In genomic region chr2:88669371-88670214, GRCh38 we compare ENCODE assay signal across 8 cellular contexts. TPM values are rescaled to one million over a fixed set of nuclear protein-coding genes. Genes with fewer than 3 reads are reported as not detected.
DNase-seq lines count a peak whose midpoint lies in the region; ATAC-seq and TF ChIP-seq lines count a peak whose summit lies in the region.

No MANE protein-coding gene starts in this region.

- H3K4me1 Mint-ChIP-seq in nephron progenitor cell = no peaks in the 10 kb centered on the region

- H3K36me3 Mint-ChIP-seq in nephron progenitor cell (ENCODE audit: low read depth) = no peaks in the 10 kb centered on the region

- 55 to 56% methylated on average over 6 of the region's 6 CpGs for WGBS in lower leg skin, 2 donors

- H3K4me3 Mint-ChIP-seq in nephron progenitor cell = no peak overlapping the region

- intact Hi-C loops in lower leg skin (cut with DNase I; ENCODE audit: low total_unique reads) = loop anchor here (5.0 kb wide), 1 partner anchor 77 kb away; no protein-coding TSS in a partner anchor

- peak; percentile 86 for ATAC-seq in GM19455 (IDR thresholded peaks at IDR 0.05; ENCODE audit: unreplicated experiment)
- peak; percentile 87 for ATAC-seq in HG03571 (IDR thresholded peaks at IDR 0.05; ENCODE audit: unreplicated experiment)
- ATAC-seq in SK-N-SH treated with all-trans-retinoic acid at 6 μM for 48 hours = peak; percentile 86

- TF ChIP-seq CTCF in nephron progenitor cell (IDR thresholded peaks at IDR 0.05) (peak; percentile 61), lower leg skin (IDR thresholded peaks at IDR 0.05) (no peak)

- no peaks in the 10 kb centered on the region for H3K9me3 Mint-ChIP-seq in nephron progenitor cell

- no peak overlapping the region for H3K27ac Mint-ChIP-seq in nephron progenitor cell

- DNase-seq in SKM-1 treated with dmso at 0.1 percent for 144 hours (lab: John Stamatoyannopoulos, UW; ENCODE audit: unreplicated experiment) (peak; percentile 13), SKM-1 (lab: John Stamatoyannopoulos, UW; ENCODE audit: unreplicated experiment) (no peak), erythroblast (lab: John Stamatoyannopoulos, UW) (peak; percentile 22 to 46), nephron progenitor cell (peak; percentile 16), lower leg skin (ENCODE audit: low spot score in 2 of 2) (no peak)

- H3K27me3 Mint-ChIP-seq in nephron progenitor cell (ENCODE audit: low read depth, poor library complexity) = peaks cover 13% of the 10 kb centered on the region

- TF ChIP-seq POLR2A in erythroblast (IDR thresholded peaks at IDR 0.05; ENCODE audit: low read length) (no peak), lower leg skin (IDR thresholded peaks at IDR 0.05) (no peak)

- H3K4me3 ChIP-seq in lower leg skin (ENCODE audit: low read depth, poor library complexity, severe bottlenecking) = no peak overlapping the region

TF ChIP-seq in SK-N-SH treated with all-trans-retinoic acid at 6 μM for 48 hours, 23 proteins besides CTCF, POLR2A, EP300 and RAD21:
- no peak for TF ChIP-seq TSHZ2 (CRISPR knock-in tag; IDR thresholded peaks at IDR 0.05)
- TF ChIP-seq ISL1 (CRISPR knock-in tag; IDR thresholded peaks at IDR 0.05) = no peak
- TF ChIP-seq ZC3H10 (CRISPR knock-in tag; IDR thresholded peaks at IDR 0.05) = no peak
- TF ChIP-seq POU6F1 (CRISPR knock-in tag; IDR thresholded peaks at IDR 0.05; ENCODE audit: borderline replicate concordance, low read depth) = no peak

RNA-seq across cellular contexts. Expression of gene RPIA, which starts 21.9 kb away (rescaled TPM):
- total RNA-seq in lower leg skin = 10 to 100 TPM in 1 of 4 donors, 1 to 10 TPM in 3; 5.9 to 14.1 (median 8.5) TPM

RNA-seq across cellular contexts. Expression of gene EIF2AK3, which starts 42.3 kb away (rescaled TPM):
- 10 to 100 TPM; 16.4 to 29.9 (median 18.6) TPM for total RNA-seq in lower leg skin

Comparison
In these comparisons a context has a peak if more than half of its experiments do, and no peak if none do; other contexts are left out.
1. DNase-seq: peak in SKM-1 treated with dmso at 0.1 percent for 144 hours (single experiment), erythroblast (2 of 2) and nephron progenitor cell (single experiment); none in SKM-1 (single experiment) and lower leg skin (0 of 2).
2. Peak in every context shown above with its lines, with median percentiles within 50 percentile points of each other: ATAC-seq.